21 cellular contexts compared by ENCODE assay signal in genomic region chr6:133995758-133996157, GRCh38. TPM values are rescaled to one million over a fixed set of nuclear protein-coding genes. Genes with fewer than 3 reads are reported as not detected.
"Had no signal": no experiment of that assay in that cellular context is flagged by ENCODE, and none has a peak within 500 bp of the region (broad histone marks: within the 10 kb centered on the region; RNA-seq: fewer than 3 reads in every experiment).

No MANE protein-coding gene starts in this region.

- DNase-seq: activated CD4-positive, alpha-beta memory T cell treated with anti-CD3 and anti-CD28 coated beads, Interleukin-2, amount 10 ng/mL, durations not matched to agents 7 days and 5 days; activated CD4-positive, alpha-beta T cell treated with anti-CD3 and anti-CD28 coated beads, Interleukin-2, amount 50 U/mL, for 1 hour; activated CD4-positive, CD25-positive, alpha-beta regulatory T cell; activated gamma-delta T cell; activated naive CD4-positive, alpha-beta T cell treated with anti-CD3 and anti-CD28 coated beads for 36 hours; activated T-cell treated with anti-CD3 and anti-CD28 coated beads for 4 hours; activated T-cell treated with anti-CD3 and anti-CD28 coated beads, Interleukin-2, amount 50 U/mL, for 48 hours; central memory CD4-positive, alpha-beta T cell; NCI-H1048; NCI-H146; NCI-H187 treated with DMSO at 0.1 percent for 48 hours; NCI-H2081 treated with DMSO at 0.1 percent for 48 hours; NCI-H446; NCI-H524; SIG-M5; T-cell; T-helper 2 cell; T1000 had no signal

- FAIRE-seq: TTC549 had no signal

- ATAC-seq: activated T-helper 17 cell treated with anti-CD3 and anti-CD28 coated beads, Interleukin-2, amount 50 U/mL, for 72 hours; T-cell had no signal

RNA-seq across cellular contexts. Expression of gene SLC2A12, which starts 56.7 kb away (rescaled TPM):
- total RNA-seq: activated CD8-positive, alpha-beta memory T cell treated with anti-CD3 and anti-CD28 coated beads for 36 hours had no signal
